ENCODE assay signal across 1 cellular context in genomic region chr5:89012361-89012760, GRCh38.
TF ChIP-seq lines count a peak whose summit lies in the region.

No MANE protein-coding gene starts in this region.

TF ChIP-seq in GM23338, 12 proteins besides CTCF, POLR2A, EP300 and RAD21 (continued from another document):
- TF ChIP-seq ZNF462 (CRISPR knock-in tag; IDR thresholded peaks at IDR 0.05) (no peak), EZH2phosphoT487 (IDR thresholded peaks at IDR 0.05; ENCODE audit: unreplicated experiment) (no peak)
